ENCODE assay signal across 17 cellular contexts in genomic region chr9:137683307-137683864, GRCh38.
DNase-seq lines count a peak whose midpoint lies in the region; ATAC-seq and TF ChIP-seq lines count a peak whose summit lies in the region.
"Had no signal": no experiment of that assay in that cellular context is flagged by ENCODE, and none has a peak within 500 bp of the region (broad histone marks: within the 10 kb centered on the region; RNA-seq: fewer than 3 reads in every experiment).

No MANE protein-coding gene starts in this region.

- TF ChIP-seq CTCF in OCI-LY7 (conservative IDR thresholded peaks at IDR 0.05; ENCODE audit: low read length) (no peak), HFFc6 (IDR thresholded peaks at IDR 0.05) (no peak)

- no peak overlapping the region for H3K4me3 ChIP-seq in BLaER1
- peak overlapping the region; percentile 53 for H3K4me3 ChIP-seq in OCI-LY7 (ENCODE audit: low read depth, low read length, poor library complexity, severe bottlenecking)
- H3K4me3 ChIP-seq: SJCRH30 had no signal

- H3K9me3 ChIP-seq in BLaER1 (no peaks in the 10 kb centered on the region), OCI-LY7 (ENCODE audit: low read length) (peaks cover 9% of the 10 kb centered on the region; the same call in 1 of the 2 replicates)
- H3K9me3 ChIP-seq: SJCRH30 had no signal

- peaks cover 94% of the 10 kb centered on the region for H3K79me2 ChIP-seq in OCI-LY7 (ENCODE audit: insufficient read depth, low read depth, low read length)

- intact Hi-C loops in OCI-LY7 (cut with micrococcal nuclease; ENCODE audit: unreplicated experiment): no loop called here

- H3K27ac Mint-ChIP-seq in naive B cell (peak overlapping the region in 5 of 6 donors; percentile 52 to 92 (median 84)), HFFc6 (no peak overlapping the region)

- no peaks in the 10 kb centered on the region for H3K27me3 ChIP-seq in BLaER1
- H3K27me3 ChIP-seq: SJCRH30 had no signal

- POLR2A ChIA-PET in OCI-LY7 (lab: Charles Lee): interaction anchor here (0.7 to 1.5 kb wide), 3 partner anchors 16 to 22 kb away, joined by 3 to 5 read pairs (median 3); no protein-coding TSS in a partner anchor

- H3K36me3 ChIP-seq in BLaER1 (peaks cover 30% of the 10 kb centered on the region), OCI-LY7 (ENCODE audit: insufficient read depth, low read length) (peaks cover 44% of the 10 kb centered on the region)

- H3K4me1 Mint-ChIP-seq in naive B cell: peaks cover 48 to 85% (median 81%) of the 10 kb centered on the region in 3 donors
- H3K4me1 Mint-ChIP-seq in HFFc6 (ENCODE audit: low read depth): peaks cover 42% of the 10 kb centered on the region

- no peak overlapping the region for H3K9ac ChIP-seq in BLaER1

- peaks cover 52% of the 10 kb centered on the region for H3K4me1 ChIP-seq in BLaER1
- peaks cover 77% of the 10 kb centered on the region for H3K4me1 ChIP-seq in OCI-LY7 (ENCODE audit: insufficient read depth, low read length, poor library complexity, severe bottlenecking)

- H3K9me3 Mint-ChIP-seq in naive B cell (peaks cover 0 to under 1% (median 0%) of the 10 kb centered on the region in 7 donors), HFFc6 (no peaks in the 10 kb centered on the region)
- H3K9me3 Mint-ChIP-seq: CD8-positive, alpha-beta memory T cell; H9 had no signal

- H3K4me3 Mint-ChIP-seq in naive B cell (peak overlapping the region in 1 of 8 donors; percentile 54), HFFc6 (no peak overlapping the region)
- H3K4me3 Mint-ChIP-seq: CD8-positive, alpha-beta memory T cell; H9 had no signal

- DNase-seq in G401 (ENCODE audit: low spot score): peak; percentile 35
- DNase-seq in OCI-LY7 (ENCODE audit: low spot score): no peak
- DNase-seq in naive B cell: no peak
- no peak for DNase-seq in NCI-H1436 treated with DMSO at 0.1 percent for 48 hours (lab: John Stamatoyannopoulos, UW)
- no peak for DNase-seq in HFFc6
- DNase-seq: CD8-positive, alpha-beta memory T cell; H9; NCI-H146; NCI-H2081; NCI-H226; NCI-H524 treated with DMSO at 0.1 percent for 48 hours; NK-92 treated with Interleukin-12 subunit alpha and Interleukin-12 subunit beta, amount 100 ng/mL, for 24 hours; SJCRH30; SW 1271 had no signal

- H3K27me3 Mint-ChIP-seq in naive B cell (no peaks in the 10 kb centered on the region), HFFc6 (ENCODE audit: insufficient read depth) (no peaks in the 10 kb centered on the region; the same call in none of the 2 replicates)
- H3K27me3 Mint-ChIP-seq: CD8-positive, alpha-beta memory T cell had no signal

- in situ Hi-C loops in G401 (cut with HindIII; ENCODE audit: low sequenced_read_pairs): no loop called here

- H3K36me3 Mint-ChIP-seq in naive B cell: peaks cover 3 to 16% of the 10 kb centered on the region in 2 donors
- peaks cover 5% of the 10 kb centered on the region; the same call in 1 of the 2 replicates for H3K36me3 Mint-ChIP-seq in HFFc6 (ENCODE audit: low read depth)

- H3K27ac ChIP-seq in BLaER1 (no peak overlapping the region), OCI-LY7 (ENCODE audit: low read depth, low read length, poor library complexity, severe bottlenecking) (peak overlapping the region; percentile 96)
- H3K27ac ChIP-seq: SJCRH30 had no signal

- ATAC-seq in naive B cell (ENCODE audit: low read depth in 2 of 2): no peak
- no peak for ATAC-seq in GM21447 (IDR thresholded peaks at IDR 0.05; ENCODE audit: unreplicated experiment)
- ATAC-seq in SK-N-SH treated with all-trans-retinoic acid at 6 μM for 48 hours: no peak

- no peak overlapping the region for H2AFZ ChIP-seq in OCI-LY7 (ENCODE audit: low read length)

- no TSS peak for BruUV-seq in OCI-LY7 (replicated peaks; lab: Mats Ljungman, UMichigan)

- H3K4me2 ChIP-seq in BLaER1 (peak overlapping the region; percentile 83), OCI-LY7 (ENCODE audit: low read length) (peak overlapping the region; percentile 73)

- CTCF ChIA-PET in OCI-LY7 (lab: Charles Lee; ENCODE audit: unreplicated experiment): interaction anchor here (1.2 kb wide), 1 partner anchor 9 kb away, joined by 3 read pairs; no protein-coding TSS in a partner anchor

- H3K9me2 ChIP-seq in OCI-LY7 (ENCODE audit: insufficient read depth, low read length): no peaks in the 10 kb centered on the region

- H4K20me1 ChIP-seq in BLaER1: peaks cover 100% of the 10 kb centered on the region
- H4K20me1 ChIP-seq in OCI-LY7 (ENCODE audit: insufficient read depth, low read length): no peaks in the 10 kb centered on the region

TF ChIP-seq in SK-N-SH treated with all-trans-retinoic acid at 6 μM for 48 hours, 23 proteins besides CTCF, POLR2A, EP300 and RAD21:
- TF ChIP-seq CSRNP3 (CRISPR knock-in tag; IDR thresholded peaks at IDR 0.05) (no peak), ZNF8 (CRISPR knock-in tag; IDR thresholded peaks at IDR 0.05) (no peak), ARNTL (CRISPR knock-in tag; IDR thresholded peaks at IDR 0.05; ENCODE audit: borderline replicate concordance, low read depth) (no peak), TOX (CRISPR knock-in tag; IDR thresholded peaks at IDR 0.05; ENCODE audit: borderline replicate concordance) (no peak), ZFP3 (CRISPR knock-in tag; IDR thresholded peaks at IDR 0.05) (no peak), PPARA (CRISPR knock-in tag; IDR thresholded peaks at IDR 0.05; ENCODE audit: borderline replicate concordance) (no peak), ISL1 (CRISPR knock-in tag; IDR thresholded peaks at IDR 0.05) (no peak), TCF4 (CRISPR knock-in tag; IDR thresholded peaks at IDR 0.05; ENCODE audit: borderline replicate concordance) (no peak), ESRRG (CRISPR knock-in tag; IDR thresholded peaks at IDR 0.05) (no peak), OSR1 (CRISPR knock-in tag; IDR thresholded peaks at IDR 0.05) (no peak), CREB5 (CRISPR knock-in tag; IDR thresholded peaks at IDR 0.05; ENCODE audit: low read depth) (no peak), BACH2 (CRISPR knock-in tag; IDR thresholded peaks at IDR 0.05; ENCODE audit: borderline replicate concordance) (no peak), PATZ1 (CRISPR knock-in tag; IDR thresholded peaks at IDR 0.05; ENCODE audit: borderline replicate concordance) (no peak), RARB (CRISPR knock-in tag; IDR thresholded peaks at IDR 0.05) (no peak), ZC3H10 (CRISPR knock-in tag; IDR thresholded peaks at IDR 0.05) (no peak)
